Comparison of ENCODE assay signal across 18 cellular contexts in genomic region chr10:641149-642010, GRCh38.
"Had no signal": no experiment of that assay in that cellular context is flagged by ENCODE, and none has a peak within 500 bp of the region (broad histone marks: within the 10 kb centered on the region; RNA-seq: fewer than 3 reads in every experiment).

No MANE protein-coding gene starts in this region.

- H3K27me3 ChIP-seq: ovary, upper lobe of left lung had no signal

- H3K27ac ChIP-seq: heart right ventricle, ovary, thoracic aorta, upper lobe of left lung had no signal

- H3K36me3 ChIP-seq: ovary, thoracic aorta, upper lobe of left lung had no signal

- ATAC-seq: activated naive CD8-positive, alpha-beta T cell treated with anti-CD3 and anti-CD28 coated beads, Interleukin-2, amount 50 U/mL, for 24 hours; naive thymus-derived CD8-positive, alpha-beta T cell; sciatic nerve had no signal

- FAIRE-seq: endometrium had no signal

- DNase-seq: activated CD4-positive, alpha-beta memory T cell treated with anti-CD3 and anti-CD28 coated beads for 36 hours; activated CD4-positive, alpha-beta T cell treated with anti-CD3 and anti-CD28 coated beads for 48 hours; activated naive CD4-positive, alpha-beta T cell treated with anti-CD3 and anti-CD28 coated beads, Interleukin-2, amount 10 ng/mL, durations not matched to agents 7 days and 5 days; activated naive CD8-positive, alpha-beta T cell treated with anti-CD3 and anti-CD28 coated beads, Interleukin-2, amount 50 U/mL, for 24 hours; activated T-cell treated with anti-CD3 and anti-CD28 coated beads, Interleukin-2, amount 50 U/mL, for 48 hours; cortex of kidney; foreskin fibroblast; heart right ventricle; islet precursor cell; naive thymus-derived CD8-positive, alpha-beta T cell; stimulated activated CD4-positive, alpha-beta T cell treated with anti-CD3 and anti-CD28 coated beads, Interleukin-4, amount 100 ng/mL, for 1 hour; stimulated activated naive CD4-positive, alpha-beta T cell; upper lobe of left lung had no signal

- H3K4me3 ChIP-seq: heart right ventricle, lung, ovary, thoracic aorta, upper lobe of left lung had no signal

- H3K4me1 ChIP-seq: upper lobe of left lung had no signal
